In the genomic region with DNA sequence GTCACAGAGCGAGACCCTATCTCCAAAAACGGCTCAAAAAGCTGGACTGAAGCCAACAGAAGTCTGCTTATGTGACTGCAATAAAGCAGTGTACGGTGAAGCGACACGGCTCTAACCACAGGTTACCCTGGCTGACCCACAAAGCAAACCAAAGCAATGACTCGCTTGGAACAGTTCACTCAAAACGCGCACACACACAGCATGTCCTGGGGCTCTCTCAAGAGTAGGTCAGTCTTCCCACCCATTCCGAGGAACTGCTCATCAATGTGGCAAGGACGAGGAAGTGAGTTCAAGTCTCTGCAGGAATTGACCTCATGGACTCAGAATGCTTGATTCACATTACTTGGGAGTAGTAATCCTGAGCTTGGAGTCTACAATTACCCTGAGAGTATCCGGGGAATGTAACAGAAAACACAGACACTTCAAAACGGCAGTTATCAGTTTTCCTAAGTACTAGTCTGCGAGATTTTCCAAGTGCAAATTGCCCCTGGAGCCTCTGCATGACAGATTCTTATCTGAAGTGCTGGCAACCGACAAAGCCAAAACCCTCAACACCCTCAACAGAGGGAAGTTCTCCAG, we compare ENCODE assay signal across 11 cellular contexts. TPM values are rescaled to one million over a fixed set of nuclear protein-coding genes. Genes with fewer than 3 reads are reported as not detected.
A peak's percentile ranks its signal among the peaks of the same experiment; 100 is the strongest.
DNase-seq lines count a peak whose midpoint lies in the region; ATAC-seq and TF ChIP-seq lines count a peak whose summit lies in the region.
"Had no signal": no experiment of that assay in that cellular context is flagged by ENCODE, and none has a peak within 500 bp of the region (broad histone marks: within the 10 kb centered on the region; RNA-seq: fewer than 3 reads in every experiment).

No MANE protein-coding gene starts in this region.

- H3K4me1 ChIP-seq in sigmoid colon, result no peaks in the 10 kb centered on the region

- TF ChIP-seq CTCF in fibroblast of the aortic adventitia (IDR thresholded peaks at IDR 0.05; ENCODE audit: insufficient read depth, low read length) (no peak), sigmoid colon (IDR thresholded peaks at IDR 0.05) (no peak)

- H3K4me3 Mint-ChIP-seq in stimulated activated naive B cell treated with anti-CD40 and anti-IgM and Interleukin-4, amounts not matched to agents 10 μg/mL and 1 μg/mL and 100 μg/mL, for 72 hours, result no peak overlapping the region
- H3K4me3 Mint-ChIP-seq: CD4-positive, CD25-positive, alpha-beta regulatory T cell had no signal

- no peak overlapping the region for H3K27ac ChIP-seq in sigmoid colon
- H3K27ac ChIP-seq: neutrophil, VCaP had no signal

- no peaks in the 10 kb centered on the region for H3K9me3 ChIP-seq in sigmoid colon
- H3K9me3 ChIP-seq: neutrophil had no signal

- no peak overlapping the region for H3K27ac Mint-ChIP-seq in stimulated activated naive B cell treated with anti-CD40 and anti-IgM and Interleukin-4, amounts not matched to agents 10 μg/mL and 1 μg/mL and 100 μg/mL, for 72 hours

- peaks cover 29 to 89% (median 62%) of the 10 kb centered on the region in 4 donors for H3K36me3 ChIP-seq in sigmoid colon

- H3K36me3 Mint-ChIP-seq in stimulated activated naive B cell treated with anti-CD40 and anti-IgM and Interleukin-4, amounts not matched to agents 10 μg/mL and 1 μg/mL and 100 μg/mL, for 72 hours, result peaks cover 46 to 66% of the 10 kb centered on the region in 2 donors

- peaks cover 7 to 13% of the 10 kb centered on the region in 2 donors for H3K4me1 Mint-ChIP-seq in stimulated activated naive B cell treated with anti-CD40 and anti-IgM and Interleukin-4, amounts not matched to agents 10 μg/mL and 1 μg/mL and 100 μg/mL, for 72 hours

- WGBS in sigmoid colon, 2 donors, result 61 to 78% methylated on average over 14 of the region's 14 CpGs

- H3K27me3 Mint-ChIP-seq in stimulated activated naive B cell treated with anti-CD40 and anti-IgM and Interleukin-4, amounts not matched to agents 10 μg/mL and 1 μg/mL and 100 μg/mL, for 72 hours, result no peaks in the 10 kb centered on the region
- H3K27me3 Mint-ChIP-seq: CD4-positive, CD25-positive, alpha-beta regulatory T cell had no signal

- no peaks in the 10 kb centered on the region for H3K9me3 Mint-ChIP-seq in stimulated activated naive B cell treated with anti-CD40 and anti-IgM and Interleukin-4, amounts not matched to agents 10 μg/mL and 1 μg/mL and 100 μg/mL, for 72 hours
- H3K9me3 Mint-ChIP-seq: CD4-positive, CD25-positive, alpha-beta regulatory T cell had no signal

- H3K27me3 ChIP-seq in sigmoid colon, result no peaks in the 10 kb centered on the region
- H3K27me3 ChIP-seq: neutrophil had no signal

- TF ChIP-seq EP300 in sigmoid colon (IDR thresholded peaks at IDR 0.05), result no peak

- intact Hi-C loops in sigmoid colon (cut with DNase I), result no loop called here

- H3K4me3 ChIP-seq in fibroblast of the aortic adventitia (ENCODE audit: low read depth, low read length), result no peak overlapping the region
- no peak overlapping the region for H3K4me3 ChIP-seq in sigmoid colon

- DNase-seq in activated CD8-positive, alpha-beta memory T cell treated with anti-CD3 and anti-CD28 coated beads, Interleukin-2, amount 50 U/mL, for 48 hours, result peak; percentile 73
- no peak for DNase-seq in activated CD8-positive, alpha-beta memory T cell treated with anti-CD3 and anti-CD28 coated beads for 24 hours
- peak; percentile 77 for DNase-seq in fibroblast of the aortic adventitia (ENCODE audit: low read depth)
- DNase-seq in stimulated activated naive B cell treated with anti-CD40 and anti-IgM and Interleukin-4, amounts not matched to agents 10 μg/mL and 1 μg/mL and 100 μg/mL, for 72 hours, result no peak
- DNase-seq in sigmoid colon, result no peak
- no peak for DNase-seq in NCI-H2029 (lab: John Stamatoyannopoulos, UW)
- DNase-seq: CD4-positive, CD25-positive, alpha-beta regulatory T cell had no signal

- ATAC-seq in SK-N-SH treated with all-trans-retinoic acid at 6 μM for 48 hours, result peak; percentile 71
- peak; percentile 34 to 39 for ATAC-seq in stimulated activated naive B cell treated with anti-CD40 and anti-IgM and Interleukin-4, amounts not matched to agents 10 μg/mL and 1 μg/mL and 100 μg/mL, for 72 hours (replicated peaks)
- ATAC-seq in HG02588 (IDR thresholded peaks at IDR 0.05; ENCODE audit: unreplicated experiment), result no peak

- no peak for TF ChIP-seq POLR2A in sigmoid colon (IDR thresholded peaks at IDR 0.05)

TF ChIP-seq in SK-N-SH treated with all-trans-retinoic acid at 6 μM for 48 hours, 23 proteins besides CTCF, POLR2A, EP300 and RAD21 (continues in another document):
- TF ChIP-seq TOX (CRISPR knock-in tag; IDR thresholded peaks at IDR 0.05; ENCODE audit: borderline replicate concordance) (no peak), ISL1 (CRISPR knock-in tag; IDR thresholded peaks at IDR 0.05) (no peak), GLIS3 (CRISPR knock-in tag; IDR thresholded peaks at IDR 0.05) (no peak), ZNF70 (CRISPR knock-in tag; IDR thresholded peaks at IDR 0.05) (no peak), PPARA (CRISPR knock-in tag; IDR thresholded peaks at IDR 0.05; ENCODE audit: borderline replicate concordance) (no peak), ZNF8 (CRISPR knock-in tag; IDR thresholded peaks at IDR 0.05) (no peak), ESRRG (CRISPR knock-in tag; IDR thresholded peaks at IDR 0.05) (no peak), RARB (CRISPR knock-in tag; IDR thresholded peaks at IDR 0.05) (no peak), BACH2 (CRISPR knock-in tag; IDR thresholded peaks at IDR 0.05; ENCODE audit: borderline replicate concordance) (no peak), TCF4 (CRISPR knock-in tag; IDR thresholded peaks at IDR 0.05; ENCODE audit: borderline replicate concordance) (no peak), SNAI2 (CRISPR knock-in tag; IDR thresholded peaks at IDR 0.05) (no peak), CSDC2 (CRISPR knock-in tag; IDR thresholded peaks at IDR 0.05) (no peak), ZFP3 (CRISPR knock-in tag; IDR thresholded peaks at IDR 0.05) (no peak)
- TF ChIP-seq, protein P1, sequence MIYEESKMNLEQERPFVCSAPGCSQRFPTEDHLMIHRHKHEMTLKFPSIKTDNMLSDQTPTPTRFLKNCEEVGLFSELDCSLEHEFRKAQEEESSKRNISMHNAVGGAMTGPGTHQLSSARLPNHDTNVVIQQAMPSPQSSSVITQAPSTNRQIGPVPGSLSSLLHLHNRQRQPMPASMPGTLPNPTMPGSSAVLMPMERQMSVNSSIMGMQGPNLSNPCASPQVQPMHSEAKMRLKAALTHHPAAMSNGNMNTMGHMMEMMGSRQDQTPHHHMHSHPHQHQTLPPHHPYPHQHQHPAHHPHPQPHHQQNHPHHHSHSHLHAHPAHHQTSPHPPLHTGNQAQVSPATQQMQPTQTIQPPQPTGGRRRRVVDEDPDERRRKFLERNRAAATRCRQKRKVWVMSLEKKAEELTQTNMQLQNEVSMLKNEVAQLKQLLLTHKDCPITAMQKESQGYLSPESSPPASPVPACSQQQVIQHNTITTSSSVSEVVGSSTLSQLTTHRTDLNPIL (CRISPR knock-in tag; IDR thresholded peaks at IDR 0.05; ENCODE audit: low read depth), result no peak
- TF ChIP-seq, protein P2, sequence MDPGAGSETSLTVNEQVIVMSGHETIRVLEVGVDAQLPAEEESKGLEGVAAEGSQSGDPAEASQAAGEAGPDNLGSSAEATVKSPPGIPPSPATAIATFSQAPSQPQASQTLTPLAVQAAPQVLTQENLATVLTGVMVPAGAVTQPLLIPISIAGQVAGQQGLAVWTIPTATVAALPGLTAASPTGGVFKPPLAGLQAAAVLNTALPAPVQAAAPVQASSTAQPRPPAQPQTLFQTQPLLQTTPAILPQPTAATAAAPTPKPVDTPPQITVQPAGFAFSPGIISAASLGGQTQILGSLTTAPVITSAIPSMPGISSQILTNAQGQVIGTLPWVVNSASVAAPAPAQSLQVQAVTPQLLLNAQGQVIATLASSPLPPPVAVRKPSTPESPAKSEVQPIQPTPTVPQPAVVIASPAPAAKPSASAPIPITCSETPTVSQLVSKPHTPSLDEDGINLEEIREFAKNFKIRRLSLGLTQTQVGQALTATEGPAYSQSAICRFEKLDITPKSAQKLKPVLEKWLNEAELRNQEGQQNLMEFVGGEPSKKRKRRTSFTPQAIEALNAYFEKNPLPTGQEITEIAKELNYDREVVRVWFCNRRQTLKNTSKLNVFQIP (CRISPR knock-in tag; IDR thresholded peaks at IDR 0.05; ENCODE audit: borderline replicate concordance, low read depth), result no peak
- TF ChIP-seq, protein P3, sequence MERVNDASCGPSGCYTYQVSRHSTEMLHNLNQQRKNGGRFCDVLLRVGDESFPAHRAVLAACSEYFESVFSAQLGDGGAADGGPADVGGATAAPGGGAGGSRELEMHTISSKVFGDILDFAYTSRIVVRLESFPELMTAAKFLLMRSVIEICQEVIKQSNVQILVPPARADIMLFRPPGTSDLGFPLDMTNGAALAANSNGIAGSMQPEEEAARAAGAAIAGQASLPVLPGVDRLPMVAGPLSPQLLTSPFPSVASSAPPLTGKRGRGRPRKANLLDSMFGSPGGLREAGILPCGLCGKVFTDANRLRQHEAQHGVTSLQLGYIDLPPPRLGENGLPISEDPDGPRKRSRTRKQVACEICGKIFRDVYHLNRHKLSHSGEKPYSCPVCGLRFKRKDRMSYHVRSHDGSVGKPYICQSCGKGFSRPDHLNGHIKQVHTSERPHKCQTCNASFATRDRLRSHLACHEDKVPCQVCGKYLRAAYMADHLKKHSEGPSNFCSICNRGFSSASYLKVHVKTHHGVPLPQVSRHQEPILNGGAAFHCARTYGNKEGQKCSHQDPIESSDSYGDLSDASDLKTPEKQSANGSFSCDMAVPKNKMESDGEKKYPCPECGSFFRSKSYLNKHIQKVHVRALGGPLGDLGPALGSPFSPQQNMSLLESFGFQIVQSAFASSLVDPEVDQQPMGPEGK (CRISPR knock-in tag; IDR thresholded peaks at IDR 0.05; ENCODE audit: borderline replicate concordance), result no peak

RNA-seq across cellular contexts. Expression of a gene that starts 25.4 kb away (rescaled TPM):
- total RNA-seq in fibroblast of the aortic adventitia (ENCODE audit: low replicate concordance) (31.7 and 35.1 TPM in 2 replicates), sigmoid colon (10 to 100 TPM; 20.0 to 37.7 (median 26.2) TPM)
- 10 to 100 TPM in 1 of 3 donors, 1 to 10 TPM in 2; 4.2 to 27.0 (median 9.9) TPM for polyA plus RNA-seq in sigmoid colon

RNA-seq across cellular contexts. Expression of a gene that starts 31.9 kb away (rescaled TPM):
- total RNA-seq in fibroblast of the aortic adventitia (ENCODE audit: low replicate concordance) (8.9 and 13.3 TPM in 2 replicates), sigmoid colon (10 to 100 TPM; 22.1 to 35.7 (median 28.2) TPM)
- 10 to 100 TPM; 38.4 to 51.7 (median 39.3) TPM for polyA plus RNA-seq in sigmoid colon

RNA-seq across cellular contexts. Expression of a gene that starts 37.1 kb away (rescaled TPM):
- total RNA-seq in fibroblast of the aortic adventitia (ENCODE audit: low replicate concordance) (0.98 TPM in 1 of 2 replicates, not detected in the other), sigmoid colon (under 1 TPM in 3 of 4 donors, not detected in 1; 0.28 to 0.81 (median 0.36) TPM)
- under 1 TPM in 2 of 3 donors, not detected in 1; 0.60 to 0.77 TPM for polyA plus RNA-seq in sigmoid colon
- total RNA-seq: CD4-positive, CD25-positive, alpha-beta regulatory T cell had no signal
- polyA plus RNA-seq: CD4-positive, CD25-positive, alpha-beta regulatory T cell had no signal

RNA-seq across cellular contexts. Expression of a gene that starts 52.7 kb away (rescaled TPM):
- total RNA-seq in fibroblast of the aortic adventitia (ENCODE audit: low replicate concordance), result 12.4 and 14.1 TPM in 2 replicates
- total RNA-seq in sigmoid colon, result 10 to 100 TPM; 31.1 to 43.6 (median 38.3) TPM
- polyA plus RNA-seq in sigmoid colon, result 10 to 100 TPM; 35.8 to 61.9 (median 47.4) TPM

Comparison
In these comparisons a context has a peak if more than half of its experiments do, and no peak if none do; other contexts are left out.
1. DNase-seq: peak in activated CD8-positive, alpha-beta memory T cell treated with anti-CD3 and anti-CD28 coated beads, Interleukin-2, amount 50 U/mL, for 48 hours (single experiment) and fibroblast of the aortic adventitia (single experiment); none in activated CD8-positive, alpha-beta memory T cell treated with anti-CD3 and anti-CD28 coated beads for 24 hours (single experiment), stimulated activated naive B cell treated with anti-CD40 and anti-IgM and Interleukin-4, amounts not matched to agents 10 μg/mL and 1 μg/mL and 100 μg/mL, for 72 hours (single experiment), sigmoid colon (single experiment) and NCI-H2029 (single experiment).